Comparison of ENCODE assay signal across 14 cellular contexts in the genomic region with DNA sequence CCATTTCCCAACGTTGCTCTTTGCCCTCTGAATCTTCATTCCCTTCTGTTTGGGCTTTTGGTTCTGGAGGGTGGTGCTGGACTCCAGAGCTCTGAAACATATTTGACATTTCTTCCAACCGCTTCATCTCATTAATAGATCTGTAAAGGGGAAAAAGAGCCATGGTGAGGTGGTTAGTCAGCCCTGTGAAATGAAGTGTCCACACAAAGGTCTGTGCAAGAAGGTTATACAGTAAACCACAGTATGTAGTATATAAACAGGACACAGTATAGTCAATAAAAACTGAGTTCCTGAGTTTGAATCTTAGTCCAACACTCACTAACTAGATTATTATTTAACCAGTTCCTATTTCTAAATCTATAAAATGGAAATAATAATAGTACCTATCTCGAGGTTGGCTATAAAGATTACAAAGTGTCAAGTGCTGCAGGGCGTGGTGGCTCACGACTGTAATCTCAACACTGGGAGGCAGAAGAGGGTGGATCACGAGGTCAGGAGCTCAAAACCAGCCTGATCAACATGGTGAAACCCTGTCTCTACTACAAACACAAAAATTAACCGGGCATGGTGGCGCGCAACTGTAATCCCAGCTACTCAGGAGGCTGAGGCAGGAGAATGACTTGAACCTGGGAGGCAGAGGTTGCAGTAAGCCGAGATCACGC. TPM values are rescaled to one million over a fixed set of nuclear protein-coding genes. Genes with fewer than 3 reads are reported as not detected.
DNase-seq lines count a peak whose midpoint lies in the region; ATAC-seq and TF ChIP-seq lines count a peak whose summit lies in the region.
"Had no signal": no experiment of that assay in that cellular context is flagged by ENCODE, and none has a peak within 500 bp of the region (broad histone marks: within the 10 kb centered on the region; RNA-seq: fewer than 3 reads in every experiment).

No MANE protein-coding gene starts in this region.

- H3K9me3 Mint-ChIP-seq in T-helper 1 cell treated with Interleukin-12 subunit alpha and Interleukin-12 subunit beta and Interleukin-4 antibody, amounts not matched to agents 30 μg/mL and 1 μg/mL, for 36 hours, result no peaks in the 10 kb centered on the region
- H3K9me3 Mint-ChIP-seq in IgD-negative memory B cell (no peaks in the 10 kb centered on the region), endothelial cell (ENCODE audit: unreplicated experiment) (no peaks in the 10 kb centered on the region)
- H3K9me3 Mint-ChIP-seq: neural progenitor cell had no signal

- H3K27ac Mint-ChIP-seq in T-helper 1 cell treated with Interleukin-12 subunit alpha and Interleukin-12 subunit beta and Interleukin-4 antibody, amounts not matched to agents 30 μg/mL and 1 μg/mL, for 36 hours, result peak overlapping the region; percentile 3
- H3K27ac Mint-ChIP-seq in IgD-negative memory B cell (peak overlapping the region; percentile 3 to 63 (median 40)), endothelial cell (ENCODE audit: unreplicated experiment) (peak overlapping the region; percentile 18)
- H3K27ac Mint-ChIP-seq: neural progenitor cell had no signal

- H3K9me3 ChIP-seq in psoas muscle, result no peaks in the 10 kb centered on the region

- H3K4me3 Mint-ChIP-seq in T-helper 1 cell treated with Interleukin-12 subunit alpha and Interleukin-12 subunit beta and Interleukin-4 antibody, amounts not matched to agents 30 μg/mL and 1 μg/mL, for 36 hours, result no peak overlapping the region
- H3K4me3 Mint-ChIP-seq in IgD-negative memory B cell (no peak overlapping the region), endothelial cell (ENCODE audit: unreplicated experiment) (no peak overlapping the region)
- H3K4me3 Mint-ChIP-seq: neural progenitor cell had no signal

- no peak for DNase-seq in T-helper 1 cell
- no peak for DNase-seq in endothelial cell (ENCODE audit: low spot score)
- no peak for DNase-seq in psoas muscle
- no peak for DNase-seq in NCI-H1092 treated with DMSO at 0.1 percent for 48 hours (lab: John Stamatoyannopoulos, UW)
- DNase-seq in NCI-H2029 treated with DMSO at 0.1 percent for 48 hours (lab: John Stamatoyannopoulos, UW), result no peak
- DNase-seq: 8988T, head of caudate nucleus, NCI-H1105 treated with DMSO at 0.1 percent for 48 hours had no signal

- peaks cover 64% of the 10 kb centered on the region for H3K4me1 ChIP-seq in psoas muscle

- peaks cover 40% of the 10 kb centered on the region for H3K4me1 Mint-ChIP-seq in T-helper 1 cell treated with Interleukin-12 subunit alpha and Interleukin-12 subunit beta and Interleukin-4 antibody, amounts not matched to agents 30 μg/mL and 1 μg/mL, for 36 hours (ENCODE audit: low read depth)
- peaks cover 24 to 38% (median 31%) of the 10 kb centered on the region in 3 donors for H3K4me1 Mint-ChIP-seq in IgD-negative memory B cell
- H3K4me1 Mint-ChIP-seq in endothelial cell (ENCODE audit: unreplicated experiment), result no peaks in the 10 kb centered on the region
- H3K4me1 Mint-ChIP-seq: neural progenitor cell had no signal

- no peaks in the 10 kb centered on the region for H3K27me3 ChIP-seq in psoas muscle (ENCODE audit: insufficient read depth in 3 of 3, low read length in 2 of 3)
- H3K27me3 ChIP-seq: neural progenitor cell had no signal

- H3K4me3 ChIP-seq in psoas muscle, result no peak overlapping the region
- H3K4me3 ChIP-seq: neural progenitor cell had no signal

- WGBS in psoas muscle, 3 donors, result 65 to 77% (median 66%) methylated on average over 11 of the region's 11 CpGs

- TF ChIP-seq CTCF in endothelial cell (IDR thresholded peaks at IDR 0.05; ENCODE audit: unreplicated experiment) (no peak), psoas muscle (IDR thresholded peaks at IDR 0.05) (no peak)

- peaks cover 36% of the 10 kb centered on the region for H3K36me3 Mint-ChIP-seq in T-helper 1 cell treated with Interleukin-12 subunit alpha and Interleukin-12 subunit beta and Interleukin-4 antibody, amounts not matched to agents 30 μg/mL and 1 μg/mL, for 36 hours (ENCODE audit: low read depth)
- H3K36me3 Mint-ChIP-seq in IgD-negative memory B cell, result peaks cover 5% of the 10 kb centered on the region
- H3K36me3 Mint-ChIP-seq in endothelial cell (ENCODE audit: low read depth, unreplicated experiment), result peaks cover 16% of the 10 kb centered on the region

- ATAC-seq in psoas muscle, result peak in 2 of 4 donors; percentile 37 to 42
- ATAC-seq in GM19455 (IDR thresholded peaks at IDR 0.05; ENCODE audit: unreplicated experiment), result no peak

- intact Hi-C loops in psoas muscle (cut with DNase I), result no loop called here

- no peaks in the 10 kb centered on the region for H3K27me3 Mint-ChIP-seq in T-helper 1 cell treated with Interleukin-12 subunit alpha and Interleukin-12 subunit beta and Interleukin-4 antibody, amounts not matched to agents 30 μg/mL and 1 μg/mL, for 36 hours (ENCODE audit: low read depth)
- no peaks in the 10 kb centered on the region for H3K27me3 Mint-ChIP-seq in IgD-negative memory B cell
- H3K27me3 Mint-ChIP-seq in endothelial cell (ENCODE audit: unreplicated experiment), result no peaks in the 10 kb centered on the region

- peaks cover 13 to 50% of the 10 kb centered on the region in 2 donors for H3K36me3 ChIP-seq in psoas muscle (ENCODE audit: insufficient read depth in 1 of 2, low read depth in 1 of 2)

- H3K27ac ChIP-seq in psoas muscle, result peak overlapping the region; percentile 99
- H3K27ac ChIP-seq: neural progenitor cell had no signal

RNA-seq across cellular contexts. Expression of a gene that starts 13.1 kb away (rescaled TPM):
- polyA plus RNA-seq in IgD-negative memory B cell (193 TPM), psoas muscle (100 to 1,000 TPM; 111 to 472 (median 125) TPM)
- total RNA-seq in endothelial cell (ENCODE audit: unreplicated experiment) (83.4 TPM), psoas muscle (100 to 1,000 TPM; 162 to 290 (median 231) TPM)

RNA-seq across cellular contexts. Expression of a gene that starts 50.3 kb away (rescaled TPM):
- polyA plus RNA-seq in IgD-negative memory B cell (55.6 TPM), psoas muscle (1 to 10 TPM; 3.1 to 5.8 (median 4.1) TPM)
- total RNA-seq in endothelial cell (ENCODE audit: unreplicated experiment) (not detected), psoas muscle (1 to 10 TPM in 3 of 4 donors, under 1 TPM in 1; 0.64 to 2.4 (median 1.8) TPM)

RNA-seq across cellular contexts. Expression of a gene that starts 57.2 kb away (rescaled TPM):
- not detected for polyA plus RNA-seq in IgD-negative memory B cell
- total RNA-seq in endothelial cell (ENCODE audit: unreplicated experiment), result not detected
- total RNA-seq in psoas muscle, result not detected
- polyA plus RNA-seq in psoas muscle, result under 1 TPM in 1 of 3 donors, not detected in 2; 0.03 TPM
- total RNA-seq: NCI-H460, ureter had no signal
